Comparison of ENCODE assay signal across 16 cellular contexts in genomic region chr17:60371818-60372510, GRCh38. TPM values are rescaled to one million over a fixed set of nuclear protein-coding genes. Genes with fewer than 3 reads are reported as not detected.
DNase-seq lines count a peak whose midpoint lies in the region; ATAC-seq and TF ChIP-seq lines count a peak whose summit lies in the region.
"Had no signal": no experiment of that assay in that cellular context is flagged by ENCODE, and none has a peak within 500 bp of the region (broad histone marks: within the 10 kb centered on the region; RNA-seq: fewer than 3 reads in every experiment).

No MANE protein-coding gene starts in this region.

- TF ChIP-seq POLR2A in testis (IDR thresholded peaks at IDR 0.05) (no peak), gastrocnemius medialis (IDR thresholded peaks at IDR 0.05) (no peak)

- H3K27me3 ChIP-seq in testis: no peaks in the 10 kb centered on the region
- no peaks in the 10 kb centered on the region for H3K27me3 ChIP-seq in gastrocnemius medialis
- H3K27me3 ChIP-seq: colonic mucosa, upper lobe of left lung had no signal

- intact Hi-C loops in testis (cut with DNase I; ENCODE audit: low total_unique reads): no loop called here
- intact Hi-C loops in gastrocnemius medialis (cut with DNase I; ENCODE audit: low total_unique reads): no loop called here

- 83 to 84% methylated on average over 4 of the region's 4 CpGs for WGBS in testis, 2 donors

- DNase-seq in CD1c-positive myeloid dendritic cell (ENCODE audit: extremely low spot score) (peak; percentile 67), MV-4-11 (lab: John Stamatoyannopoulos, UW) (peak; percentile 68), WTC11 (ENCODE audit: low spot score) (no peak), memory B cell (ENCODE audit: low spot score in 2 of 2) (no peak), testis (no peak), gastrocnemius medialis (no peak)
- DNase-seq in activated CD4-positive, CD25-positive, alpha-beta regulatory T cell (lab: John Stamatoyannopoulos, UW): no peak
- DNase-seq in activated naive CD4-positive, alpha-beta T cell treated with anti-CD3 and anti-CD28 coated beads, Interleukin-2, amount 50 U/mL, for 72 hours (ENCODE audit: low spot score in 2 of 2): no peak
- DNase-seq: activated T-cell treated with anti-CD3 and anti-CD28 coated beads, Interleukin-2, amount 50 U/mL, for 1 hour; colonic mucosa; NCI-H1694; NCI-H774; stimulated activated CD4-positive, alpha-beta T cell treated with anti-CD3 and anti-CD28 coated beads, Interleukin-2, amount 100 ng/mL, for 24 hours; upper lobe of left lung had no signal

- H3K4me1 Mint-ChIP-seq in WTC11: peaks cover 26% of the 10 kb centered on the region
- peaks cover 8% of the 10 kb centered on the region for H3K4me1 Mint-ChIP-seq in memory B cell

- H3K36me3 ChIP-seq in testis (ENCODE audit: low read depth, missing control alignments) (no peaks in the 10 kb centered on the region), gastrocnemius medialis (no peaks in the 10 kb centered on the region)
- H3K36me3 ChIP-seq: colonic mucosa had no signal

- peak overlapping the region; percentile 80 for H3K27ac Mint-ChIP-seq in WTC11
- H3K27ac Mint-ChIP-seq in memory B cell: peak overlapping the region; percentile 8
- peak overlapping the region in 1 of 2 donors; percentile 29 for H3K27ac Mint-ChIP-seq in activated naive CD4-positive, alpha-beta T cell treated with anti-CD3 and anti-CD28 coated beads, Interleukin-2, amount 50 U/mL, for 72 hours

- CTCF ChIA-PET in WTC11 (lab: Charles Lee): no interaction called here

- H3K4me1 ChIP-seq in testis (no peaks in the 10 kb centered on the region), gastrocnemius medialis (peaks cover 9 to 15% of the 10 kb centered on the region in 2 donors)
- H3K4me1 ChIP-seq: colonic mucosa had no signal

- TF ChIP-seq CTCF in WTC11 (IDR thresholded peaks at IDR 0.05) (no peak), testis (IDR thresholded peaks at IDR 0.05) (no peak), gastrocnemius medialis (IDR thresholded peaks at IDR 0.05 in 4 of 5, conservative IDR thresholded peaks at IDR 0.05 in 1 of 5) (no peak)

- H3K9me3 ChIP-seq in testis: no peaks in the 10 kb centered on the region
- H3K9me3 ChIP-seq in gastrocnemius medialis: no peaks in the 10 kb centered on the region
- H3K9me3 ChIP-seq: colonic mucosa, upper lobe of left lung had no signal

- H3K27me3 Mint-ChIP-seq in WTC11 (ENCODE audit: low read depth) (no peaks in the 10 kb centered on the region), memory B cell (no peaks in the 10 kb centered on the region)

- in situ Hi-C loops in gastrocnemius medialis (cut with MboI; ENCODE audit: low sequenced_read_pairs in 4 of 4): no loop called here

- peaks cover 7% of the 10 kb centered on the region for H3K36me3 Mint-ChIP-seq in WTC11
- H3K36me3 Mint-ChIP-seq in memory B cell: peaks cover 4% of the 10 kb centered on the region
- no peaks in the 10 kb centered on the region for H3K36me3 Mint-ChIP-seq in activated naive CD4-positive, alpha-beta T cell treated with anti-CD3 and anti-CD28 coated beads, Interleukin-2, amount 50 U/mL, for 72 hours

- H3K27ac ChIP-seq in testis: no peak overlapping the region
- H3K27ac ChIP-seq in gastrocnemius medialis: peak overlapping the region in 1 of 4 donors; percentile 62
- H3K27ac ChIP-seq: colonic mucosa had no signal

- ATAC-seq in WTC11: no peak
- no peak for ATAC-seq in memory B cell (ENCODE audit: low read depth)
- no peak for ATAC-seq in activated naive CD4-positive, alpha-beta T cell treated with anti-CD3 and anti-CD28 coated beads, Interleukin-2, amount 50 U/mL, for 72 hours
- no peak for ATAC-seq in gastrocnemius medialis

- no peak overlapping the region for H3K4me3 Mint-ChIP-seq in WTC11
- H3K4me3 Mint-ChIP-seq in memory B cell: no peak overlapping the region

- H3K9me3 Mint-ChIP-seq in WTC11: no peaks in the 10 kb centered on the region
- no peaks in the 10 kb centered on the region for H3K9me3 Mint-ChIP-seq in memory B cell
- H3K9me3 Mint-ChIP-seq in activated naive CD4-positive, alpha-beta T cell treated with anti-CD3 and anti-CD28 coated beads, Interleukin-2, amount 50 U/mL, for 72 hours: no peaks in the 10 kb centered on the region

- H3K4me3 ChIP-seq in testis: no peak overlapping the region
- no peak overlapping the region for H3K4me3 ChIP-seq in gastrocnemius medialis
- H3K4me3 ChIP-seq: colonic mucosa, upper lobe of left lung had no signal

- POLR2A ChIA-PET in WTC11 (lab: Charles Lee): no interaction called here

TF ChIP-seq in WTC11, 78 proteins besides CTCF, POLR2A, EP300 and RAD21 (continues in another document):
- TF ChIP-seq RELA (CRISPR knock-in tag; IDR thresholded peaks at IDR 0.05; ENCODE audit: borderline replicate concordance): no peak
- TF ChIP-seq, protein P1, sequence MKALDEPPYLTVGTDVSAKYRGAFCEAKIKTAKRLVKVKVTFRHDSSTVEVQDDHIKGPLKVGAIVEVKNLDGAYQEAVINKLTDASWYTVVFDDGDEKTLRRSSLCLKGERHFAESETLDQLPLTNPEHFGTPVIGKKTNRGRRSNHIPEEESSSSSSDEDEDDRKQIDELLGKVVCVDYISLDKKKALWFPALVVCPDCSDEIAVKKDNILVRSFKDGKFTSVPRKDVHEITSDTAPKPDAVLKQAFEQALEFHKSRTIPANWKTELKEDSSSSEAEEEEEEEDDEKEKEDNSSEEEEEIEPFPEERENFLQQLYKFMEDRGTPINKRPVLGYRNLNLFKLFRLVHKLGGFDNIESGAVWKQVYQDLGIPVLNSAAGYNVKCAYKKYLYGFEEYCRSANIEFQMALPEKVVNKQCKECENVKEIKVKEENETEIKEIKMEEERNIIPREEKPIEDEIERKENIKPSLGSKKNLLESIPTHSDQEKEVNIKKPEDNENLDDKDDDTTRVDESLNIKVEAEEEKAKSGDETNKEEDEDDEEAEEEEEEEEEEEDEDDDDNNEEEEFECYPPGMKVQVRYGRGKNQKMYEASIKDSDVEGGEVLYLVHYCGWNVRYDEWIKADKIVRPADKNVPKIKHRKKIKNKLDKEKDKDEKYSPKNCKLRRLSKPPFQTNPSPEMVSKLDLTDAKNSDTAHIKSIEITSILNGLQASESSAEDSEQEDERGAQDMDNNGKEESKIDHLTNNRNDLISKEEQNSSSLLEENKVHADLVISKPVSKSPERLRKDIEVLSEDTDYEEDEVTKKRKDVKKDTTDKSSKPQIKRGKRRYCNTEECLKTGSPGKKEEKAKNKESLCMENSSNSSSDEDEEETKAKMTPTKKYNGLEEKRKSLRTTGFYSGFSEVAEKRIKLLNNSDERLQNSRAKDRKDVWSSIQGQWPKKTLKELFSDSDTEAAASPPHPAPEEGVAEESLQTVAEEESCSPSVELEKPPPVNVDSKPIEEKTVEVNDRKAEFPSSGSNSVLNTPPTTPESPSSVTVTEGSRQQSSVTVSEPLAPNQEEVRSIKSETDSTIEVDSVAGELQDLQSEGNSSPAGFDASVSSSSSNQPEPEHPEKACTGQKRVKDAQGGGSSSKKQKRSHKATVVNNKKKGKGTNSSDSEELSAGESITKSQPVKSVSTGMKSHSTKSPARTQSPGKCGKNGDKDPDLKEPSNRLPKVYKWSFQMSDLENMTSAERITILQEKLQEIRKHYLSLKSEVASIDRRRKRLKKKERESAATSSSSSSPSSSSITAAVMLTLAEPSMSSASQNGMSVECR (CRISPR knock-in tag; IDR thresholded peaks at IDR 0.05; ENCODE audit: borderline replicate concordance): no peak
- no peak for TF ChIP-seq ZNF232 (CRISPR knock-in tag; IDR thresholded peaks at IDR 0.05)
- TF ChIP-seq, protein P2, sequence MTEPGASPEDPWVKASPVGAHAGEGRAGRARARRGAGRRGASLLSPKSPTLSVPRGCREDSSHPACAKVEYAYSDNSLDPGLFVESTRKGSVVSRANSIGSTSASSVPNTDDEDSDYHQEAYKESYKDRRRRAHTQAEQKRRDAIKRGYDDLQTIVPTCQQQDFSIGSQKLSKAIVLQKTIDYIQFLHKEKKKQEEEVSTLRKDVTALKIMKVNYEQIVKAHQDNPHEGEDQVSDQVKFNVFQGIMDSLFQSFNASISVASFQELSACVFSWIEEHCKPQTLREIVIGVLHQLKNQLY (CRISPR knock-in tag; IDR thresholded peaks at IDR 0.05): no peak
- TF ChIP-seq, protein P3, sequence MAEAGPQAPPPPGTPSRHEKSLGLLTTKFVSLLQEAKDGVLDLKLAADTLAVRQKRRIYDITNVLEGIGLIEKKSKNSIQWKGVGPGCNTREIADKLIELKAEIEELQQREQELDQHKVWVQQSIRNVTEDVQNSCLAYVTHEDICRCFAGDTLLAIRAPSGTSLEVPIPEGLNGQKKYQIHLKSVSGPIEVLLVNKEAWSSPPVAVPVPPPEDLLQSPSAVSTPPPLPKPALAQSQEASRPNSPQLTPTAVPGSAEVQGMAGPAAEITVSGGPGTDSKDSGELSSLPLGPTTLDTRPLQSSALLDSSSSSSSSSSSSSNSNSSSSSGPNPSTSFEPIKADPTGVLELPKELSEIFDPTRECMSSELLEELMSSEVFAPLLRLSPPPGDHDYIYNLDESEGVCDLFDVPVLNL (CRISPR knock-in tag; IDR thresholded peaks at IDR 0.05; ENCODE audit: borderline replicate concordance, low read depth): no peak
- no peak for TF ChIP-seq USF1 (CRISPR knock-in tag; IDR thresholded peaks at IDR 0.05)

RNA-seq across cellular contexts. Expression of gene USP32, which starts 20.0 kb away (rescaled TPM):
- total RNA-seq in WTC11 (2021) (91.7 to 103 TPM (median 96.1 TPM) in 3 replicates), testis (100 to 1,000 TPM; 113 to 166 TPM), gastrocnemius medialis (10 to 100 TPM; 44.4 to 83.2 (median 52.5) TPM)
- polyA plus RNA-seq in testis (ENCODE audit: insufficient read depth, low read depth, low replicate concordance): 279 TPM
- 10 to 100 TPM; 42.6 to 51.5 TPM for total RNA-seq in activated naive CD4-positive, alpha-beta T cell treated with anti-CD3 and anti-CD28 coated beads, Interleukin-2, amount 50 U/mL, for 72 hours

RNA-seq across cellular contexts. Expression of gene CHCT1, which starts 50.3 kb away (rescaled TPM):
- total RNA-seq in WTC11 (2021) (not detected in 3 replicates), testis (100 to 1,000 TPM in 1 of 2 donors, 10 to 100 TPM in 1; 64.0 to 102 TPM), gastrocnemius medialis (not detected)
- polyA plus RNA-seq in testis (ENCODE audit: insufficient read depth, low read depth, low replicate concordance): 281 TPM
- total RNA-seq in activated naive CD4-positive, alpha-beta T cell treated with anti-CD3 and anti-CD28 coated beads, Interleukin-2, amount 50 U/mL, for 72 hours: 1 to 10 TPM in 1 of 2 donors, under 1 TPM in 1; 0.41 to 2.7 TPM
- total RNA-seq: colonic mucosa, fibroblast of lung, SK-MEL-5 had no signal
- polyA plus RNA-seq: fibroblast of lung had no signal

Comparison
In these comparisons a context has a peak if more than half of its experiments do, and no peak if none do; other contexts are left out.
1. DNase-seq: peak in CD1c-positive myeloid dendritic cell (single experiment) and MV-4-11 (single experiment); none in WTC11 (single experiment), memory B cell (0 of 2), activated CD4-positive, CD25-positive, alpha-beta regulatory T cell (0 of 4), testis (single experiment), activated naive CD4-positive, alpha-beta T cell treated with anti-CD3 and anti-CD28 coated beads, Interleukin-2, amount 50 U/mL, for 72 hours (0 of 2) and gastrocnemius medialis (0 of 2).
2. RNA of gene CHCT1, which starts 50.3 kb away (total RNA-seq): 64.0 to 102 TPM in testis; 0.41 to 2.7 TPM in activated naive CD4-positive, alpha-beta T cell treated with anti-CD3 and anti-CD28 coated beads, Interleukin-2, amount 50 U/mL, for 72 hours, not detected in WTC11 and not detected in gastrocnemius medialis; every median in the first group is over 10 times any median in the second.